Comparison of ENCODE assay signal across 8 cellular contexts in genomic region chr10:102503264-102504178, GRCh38. TPM values are rescaled to one million over a fixed set of nuclear protein-coding genes. Genes with fewer than 3 reads are reported as not detected.
DNase-seq lines count a peak whose midpoint lies in the region; ATAC-seq and TF ChIP-seq lines count a peak whose summit lies in the region.

SUFU (plus strand) TSS chr10:102503972; CDS start chr10:102504153, 181 bp downstream.

- H3K4me3 ChIP-seq in OCI-LY3 (ENCODE audit: low read length) (peak within 1 kb of the TSS; percentile 98), mucosa of descending colon (peak within 1 kb of the TSS; percentile 66)

- peak within 1 kb of the TSS; percentile 84 for H2AFZ ChIP-seq in OCI-LY3 (ENCODE audit: low read depth, low read length)

- H3K4me2 ChIP-seq in OCI-LY3 (ENCODE audit: low read length), result peak within 1 kb of the TSS; percentile 91

- H3K27me3 ChIP-seq in OCI-LY3 (ENCODE audit: low read depth, low read length), result no peaks in the 10 kb centered on the region

- ATAC-seq in GM21526 (IDR thresholded peaks at IDR 0.05; ENCODE audit: low FRiP score, unreplicated experiment) (peak; percentile 61), mucosa of descending colon (peak; percentile 82)

- peaks cover 44% of the 10 kb centered on the region for H3K79me2 ChIP-seq in OCI-LY3 (ENCODE audit: low read length)

- peak; percentile 97 for DNase-seq in DMS153 (lab: John Stamatoyannopoulos, UW)
- peak; percentile 87 for DNase-seq in HuH-7.5 (ENCODE audit: low spot score)
- DNase-seq in activated T-cell treated with anti-CD3 and anti-CD28 coated beads for 1 hour (ENCODE audit: low read depth), result peak; percentile 98
- DNase-seq in epithelial cell of prostate (ENCODE audit: low read depth, low spot score), result peak; percentile 89
- peak; percentile 97 to 100 (median 98) for DNase-seq in mucosa of descending colon
- peak; percentile 95 for DNase-seq in stimulated activated CD8-positive, alpha-beta memory T cell treated with anti-CD3 and anti-CD28 coated beads, Interleukin-4, amount 100 ng/mL, for 24 hours (ENCODE audit: low read depth)

- peaks cover 11% of the 10 kb centered on the region for H4K20me1 ChIP-seq in OCI-LY3 (ENCODE audit: insufficient read depth, low read length)

- peak within 1 kb of the TSS; percentile 90 for H3K9ac ChIP-seq in OCI-LY3 (ENCODE audit: low read length)

- intact Hi-C loops in mucosa of descending colon (cut with DNase I, micrococcal nuclease), result loop anchor here (5.0 to 10.0 kb wide), 2 partner anchors 79 to 81 kb away; no protein-coding TSS in a partner anchor

- peak; percentile 65 for TF ChIP-seq CTCF in OCI-LY3 (IDR thresholded peaks at IDR 0.05; ENCODE audit: low read depth, low read length)
- TF ChIP-seq CTCF in mucosa of descending colon (IDR thresholded peaks at IDR 0.05), result peak; percentile 80

- H3K27ac ChIP-seq in OCI-LY3 (ENCODE audit: low read length), result peak within 1 kb of the TSS; percentile 55
- peak within 1 kb of the TSS; percentile 81 for H3K27ac ChIP-seq in epithelial cell of prostate

- H3K36me3 ChIP-seq in OCI-LY3 (replicated peaks; ENCODE audit: low read depth, low read length) (peaks cover 2% of the 10 kb centered on the region), mucosa of descending colon (ENCODE audit: low read depth) (peaks cover 4% of the 10 kb centered on the region)

- H3K9me3 ChIP-seq in OCI-LY3 (ENCODE audit: insufficient read depth, low read length) (no peaks in the 10 kb centered on the region), mucosa of descending colon (no peaks in the 10 kb centered on the region)

- H3K4me1 ChIP-seq in OCI-LY3 (ENCODE audit: low read length) (peaks cover 8% of the 10 kb centered on the region), mucosa of descending colon (ENCODE audit: low read depth) (peaks cover 14% of the 10 kb centered on the region)

RNA-seq across cellular contexts. Expression of gene SUFU, which starts in this region (rescaled TPM):
- total RNA-seq in mucosa of descending colon, result 10 to 100 TPM in 1 of 3 donors, 1 to 10 TPM in 2; 9.0 to 13.9 (median 9.5) TPM

Comparison
In these comparisons a context has a peak if more than half of its experiments do, and no peak if none do; other contexts are left out.
1. Peak in every context shown above with its lines: DNase-seq, ATAC-seq, H3K4me3 ChIP-seq and H3K27ac ChIP-seq.